In genomic region chr7:107933386-107934013, GRCh38 we compare ENCODE assay signal across 17 cellular contexts. TPM values are rescaled to one million over a fixed set of nuclear protein-coding genes. Genes with fewer than 3 reads are reported as not detected.
DNase-seq lines count a peak whose midpoint lies in the region; ATAC-seq and TF ChIP-seq lines count a peak whose summit lies in the region.
"Had no signal": no experiment of that assay in that cellular context is flagged by ENCODE, and none has a peak within 500 bp of the region (broad histone marks: within the 10 kb centered on the region; RNA-seq: fewer than 3 reads in every experiment).

No MANE protein-coding gene starts in this region.

- H3K36me3 ChIP-seq in smooth muscle cell (ENCODE audit: low read depth) (peaks cover 32% of the 10 kb centered on the region), brain microvascular endothelial cell (replicated peaks) (peaks cover 88% of the 10 kb centered on the region)

- intact Hi-C loops in activated T-helper 1 cell treated with anti-CD3 and anti-CD28 coated beads, Interleukin-12 subunit alpha, Interleukin-12 subunit beta, Interleukin-2, Interleukin-4 antibody, amounts not matched to agents 30 ng/mL and 10 ng/mL and 1 ng/mL, durations not matched to agents 14 hours and 24 hours and 36 hours (cut with micrococcal nuclease) = no loop called here

- H3K9me3 Mint-ChIP-seq in T-helper 2 cell treated with Interferon-gamma antibody and Interleukin-4, amounts not matched to agents 5 μg/mL and 100 μg/mL, for 36 hours = no peaks in the 10 kb centered on the region
- H3K9me3 Mint-ChIP-seq in activated T-helper 1 cell treated with anti-CD3 and anti-CD28 coated beads, Interleukin-12 subunit alpha, Interleukin-12 subunit beta, Interleukin-2, Interleukin-4 antibody, amounts not matched to agents 30 ng/mL and 10 ng/mL and 1 ng/mL, durations not matched to agents 14 hours and 24 hours and 36 hours = no peaks in the 10 kb centered on the region
- H3K9me3 Mint-ChIP-seq: activated CD4-positive, alpha-beta T cell treated with anti-CD3 and anti-CD28 coated beads, Interleukin-2, amount 10 ng/mL, durations not matched to agents 24 days and 14 days had no signal

- peaks cover 52% of the 10 kb centered on the region for H3F3A ChIP-seq in smooth muscle cell (ENCODE audit: low read depth)

- DNase-seq in T-helper 2 cell treated with Interferon-gamma antibody and Interleukin-4, amounts not matched to agents 5 μg/mL and 100 μg/mL, for 36 hours (ENCODE audit: low spot score) = no peak
- no peak for DNase-seq in T-helper 2 cell
- DNase-seq in activated T-helper 1 cell treated with anti-CD3 and anti-CD28 coated beads, Interleukin-12 subunit alpha, Interleukin-12 subunit beta, Interleukin-2, Interleukin-4 antibody, amounts not matched to agents 30 ng/mL and 10 ng/mL and 1 ng/mL, durations not matched to agents 14 hours and 24 hours and 36 hours (ENCODE audit: low spot score) = no peak
- DNase-seq in iPS-NIHi11 (ENCODE audit: low spot score) = peak; percentile 33
- no peak for DNase-seq in smooth muscle cell (lab: John Stamatoyannopoulos, UW; ENCODE audit: unreplicated experiment)
- no peak for DNase-seq in hypothalamus (lab: John Stamatoyannopoulos, UW)
- DNase-seq in brain microvascular endothelial cell = no peak
- DNase-seq: activated CD4-positive, alpha-beta T cell treated with anti-CD3 and anti-CD28 coated beads, Interleukin-2, amount 10 ng/mL, durations not matched to agents 24 days and 14 days; dorsolateral prefrontal cortex; HCEC 1CT; MV-4-11; NCI-H345; OCI-M1; stimulated activated CD4-positive, alpha-beta T cell treated with anti-CD3 and anti-CD28 coated beads, Interleukin-12 subunit alpha, Interleukin-12 subunit beta, amount 100 ng/mL, for 4 hours; T-helper 1 cell; testis had no signal

- H3K4me1 Mint-ChIP-seq in T-helper 2 cell treated with Interferon-gamma antibody and Interleukin-4, amounts not matched to agents 5 μg/mL and 100 μg/mL, for 36 hours (ENCODE audit: low read depth) = peaks cover 9% of the 10 kb centered on the region
- H3K4me1 Mint-ChIP-seq in activated T-helper 1 cell treated with anti-CD3 and anti-CD28 coated beads, Interleukin-12 subunit alpha, Interleukin-12 subunit beta, Interleukin-2, Interleukin-4 antibody, amounts not matched to agents 30 ng/mL and 10 ng/mL and 1 ng/mL, durations not matched to agents 14 hours and 24 hours and 36 hours (ENCODE audit: low read depth) = peaks cover 9% of the 10 kb centered on the region

- WGBS in smooth muscle cell (ENCODE audit: low lambda C conversion rate) = 39% methylated on average over 6 of the region's 6 CpGs

- peak overlapping the region; percentile 87 for H3K27ac ChIP-seq in smooth muscle cell (ENCODE audit: low read depth)
- H3K27ac ChIP-seq in brain microvascular endothelial cell = no peak overlapping the region

- H3K79me2 ChIP-seq in smooth muscle cell (ENCODE audit: low read depth) = no peaks in the 10 kb centered on the region

- in situ Hi-C loops in brain microvascular endothelial cell (cut with HindIII; ENCODE audit: low pct_ligation_motif_present, low sequenced_read_pairs) = no loop called here

- no peaks in the 10 kb centered on the region for H4K20me1 ChIP-seq in smooth muscle cell (ENCODE audit: low read depth)

- no peak overlapping the region for H3K4me3 ChIP-seq in smooth muscle cell
- no peak overlapping the region for H3K4me3 ChIP-seq in brain microvascular endothelial cell (ENCODE audit: low read depth, low read length)
- H3K4me3 ChIP-seq: dorsolateral prefrontal cortex, testis had no signal

- H3K27me3 ChIP-seq in smooth muscle cell (ENCODE audit: low read depth) = no peaks in the 10 kb centered on the region
- no peaks in the 10 kb centered on the region for H3K27me3 ChIP-seq in brain microvascular endothelial cell (replicated peaks)
- H3K27me3 ChIP-seq: dorsolateral prefrontal cortex, testis had no signal

- ATAC-seq in HG03095 (IDR thresholded peaks at IDR 0.05; ENCODE audit: unreplicated experiment) = no peak

- H3K4me3 Mint-ChIP-seq in T-helper 2 cell treated with Interferon-gamma antibody and Interleukin-4, amounts not matched to agents 5 μg/mL and 100 μg/mL, for 36 hours = no peak overlapping the region
- no peak overlapping the region for H3K4me3 Mint-ChIP-seq in activated T-helper 1 cell treated with anti-CD3 and anti-CD28 coated beads, Interleukin-12 subunit alpha, Interleukin-12 subunit beta, Interleukin-2, Interleukin-4 antibody, amounts not matched to agents 30 ng/mL and 10 ng/mL and 1 ng/mL, durations not matched to agents 14 hours and 24 hours and 36 hours
- H3K4me3 Mint-ChIP-seq: activated CD4-positive, alpha-beta T cell treated with anti-CD3 and anti-CD28 coated beads, Interleukin-2, amount 10 ng/mL, durations not matched to agents 24 days and 14 days had no signal

- TF ChIP-seq CTCF in smooth muscle cell (IDR thresholded peaks at IDR 0.05; ENCODE audit: borderline replicate concordance, insufficient read depth, poor library complexity, severe bottlenecking) (no peak), brain microvascular endothelial cell (IDR thresholded peaks at IDR 0.05; ENCODE audit: low read depth, low read length, missing control alignments) (no peak)

- H2AFZ ChIP-seq in smooth muscle cell (ENCODE audit: low read depth) = no peak overlapping the region

- H3K9ac ChIP-seq in smooth muscle cell (ENCODE audit: low read depth) = no peak overlapping the region

- peaks cover 5% of the 10 kb centered on the region for H3K36me3 Mint-ChIP-seq in T-helper 2 cell treated with Interferon-gamma antibody and Interleukin-4, amounts not matched to agents 5 μg/mL and 100 μg/mL, for 36 hours (ENCODE audit: low read depth)
- peaks cover 28% of the 10 kb centered on the region for H3K36me3 Mint-ChIP-seq in activated T-helper 1 cell treated with anti-CD3 and anti-CD28 coated beads, Interleukin-12 subunit alpha, Interleukin-12 subunit beta, Interleukin-2, Interleukin-4 antibody, amounts not matched to agents 30 ng/mL and 10 ng/mL and 1 ng/mL, durations not matched to agents 14 hours and 24 hours and 36 hours (ENCODE audit: low read depth)

- no peaks in the 10 kb centered on the region for H3K9me3 ChIP-seq in smooth muscle cell (replicated peaks; ENCODE audit: low read depth)
- H3K9me3 ChIP-seq: testis had no signal

- H3K27ac Mint-ChIP-seq in T-helper 2 cell treated with Interferon-gamma antibody and Interleukin-4, amounts not matched to agents 5 μg/mL and 100 μg/mL, for 36 hours = peak overlapping the region; percentile 32
- H3K27ac Mint-ChIP-seq in activated T-helper 1 cell treated with anti-CD3 and anti-CD28 coated beads, Interleukin-12 subunit alpha, Interleukin-12 subunit beta, Interleukin-2, Interleukin-4 antibody, amounts not matched to agents 30 ng/mL and 10 ng/mL and 1 ng/mL, durations not matched to agents 14 hours and 24 hours and 36 hours = peak overlapping the region; percentile 35
- H3K27ac Mint-ChIP-seq: activated CD4-positive, alpha-beta T cell treated with anti-CD3 and anti-CD28 coated beads, Interleukin-2, amount 10 ng/mL, durations not matched to agents 24 days and 14 days had no signal

- H3K27me3 Mint-ChIP-seq in T-helper 2 cell treated with Interferon-gamma antibody and Interleukin-4, amounts not matched to agents 5 μg/mL and 100 μg/mL, for 36 hours (ENCODE audit: low read depth) = no peaks in the 10 kb centered on the region
- H3K27me3 Mint-ChIP-seq in activated T-helper 1 cell treated with anti-CD3 and anti-CD28 coated beads, Interleukin-12 subunit alpha, Interleukin-12 subunit beta, Interleukin-2, Interleukin-4 antibody, amounts not matched to agents 30 ng/mL and 10 ng/mL and 1 ng/mL, durations not matched to agents 14 hours and 24 hours and 36 hours (ENCODE audit: insufficient read depth) = no peaks in the 10 kb centered on the region
- H3K27me3 Mint-ChIP-seq: activated CD4-positive, alpha-beta T cell treated with anti-CD3 and anti-CD28 coated beads, Interleukin-2, amount 10 ng/mL, durations not matched to agents 24 days and 14 days had no signal

- peaks cover 57% of the 10 kb centered on the region for H3K4me1 ChIP-seq in smooth muscle cell (ENCODE audit: low read depth)

- peak overlapping the region; percentile 56 for H3K4me2 ChIP-seq in smooth muscle cell

RNA-seq across cellular contexts. Expression of gene DLD, which starts 42.5 kb away (rescaled TPM):
- total RNA-seq in activated T-helper 1 cell treated with anti-CD3 and anti-CD28 coated beads, Interleukin-12 subunit alpha, Interleukin-12 subunit beta, Interleukin-2, Interleukin-4 antibody, amounts not matched to agents 30 ng/mL and 10 ng/mL and 1 ng/mL, durations not matched to agents 14 hours and 24 hours and 36 hours = 98.6 and 114 TPM in 2 replicates
- 165 and 172 TPM in 2 replicates for total RNA-seq in smooth muscle cell
- polyA plus RNA-seq in smooth muscle cell = 51.4 and 71.4 TPM in 2 replicates
